9 cellular contexts compared by ENCODE assay signal in genomic region chr7:50491209-50491608, GRCh38.
"Had no signal": no experiment of that assay in that cellular context is flagged by ENCODE, and none has a peak within 500 bp of the region (broad histone marks: within the 10 kb centered on the region; RNA-seq: fewer than 3 reads in every experiment).

No MANE protein-coding gene starts in this region.

- H3K27ac ChIP-seq: KMS-11 had no signal

- H3K36me3 Mint-ChIP-seq: IgD-negative memory B cell had no signal

- H3K4me3 ChIP-seq: GM23338 had no signal

- DNase-seq: H9, HCEC 1CT, KBM-7 had no signal

- H3K4me3 Mint-ChIP-seq: GM23338, H9, IgD-negative memory B cell had no signal

- H3K4me1 Mint-ChIP-seq: IgD-negative memory B cell had no signal

- H3K27ac Mint-ChIP-seq: GM23338, H9, IgD-negative memory B cell had no signal

- H2AFZ ChIP-seq: GM23338 had no signal

- FAIRE-seq: H1, H54, HTR-8/SVneo had no signal

- H3K9ac ChIP-seq: KMS-11 had no signal

- H3K4me2 ChIP-seq: GM23338, KMS-11 had no signal

- ATAC-seq: GM23338 had no signal
